Comparison of ENCODE assay signal across 1 cellular context in the genomic region with DNA sequence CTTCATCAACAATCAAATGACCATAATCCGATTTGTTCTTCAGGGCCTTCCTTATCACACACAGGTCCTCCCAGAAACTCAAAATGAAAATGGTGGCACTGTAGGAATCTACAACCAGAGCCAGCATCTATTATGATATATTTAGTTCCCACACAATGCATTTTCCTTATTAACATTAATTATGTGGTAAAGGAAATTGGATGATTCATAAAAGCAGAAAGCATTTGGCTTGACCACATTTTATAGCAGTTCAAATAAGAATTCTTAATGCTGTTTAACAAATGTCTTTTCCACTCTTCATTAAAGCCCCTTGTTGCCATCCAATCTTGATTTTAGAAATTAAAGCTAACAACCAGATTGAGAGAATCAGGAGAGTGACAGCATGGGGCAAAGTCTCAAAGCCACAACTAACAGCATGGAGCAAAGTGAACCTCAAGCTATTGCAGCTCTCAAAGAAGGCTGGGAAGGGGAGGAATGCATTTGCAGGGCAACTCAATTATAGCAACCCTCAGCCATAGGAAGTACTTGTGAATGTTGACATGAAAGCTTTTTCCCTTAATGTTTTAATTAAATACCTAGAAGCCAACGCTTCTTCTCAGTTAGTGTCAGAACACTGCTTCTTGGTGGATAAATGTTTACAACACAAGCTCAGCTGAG.
TF ChIP-seq lines count a peak whose summit lies in the region.

No MANE protein-coding gene starts in this region.

TF ChIP-seq in GM23338, 12 proteins besides CTCF, POLR2A, EP300 and RAD21:
- TF ChIP-seq, protein P1, sequence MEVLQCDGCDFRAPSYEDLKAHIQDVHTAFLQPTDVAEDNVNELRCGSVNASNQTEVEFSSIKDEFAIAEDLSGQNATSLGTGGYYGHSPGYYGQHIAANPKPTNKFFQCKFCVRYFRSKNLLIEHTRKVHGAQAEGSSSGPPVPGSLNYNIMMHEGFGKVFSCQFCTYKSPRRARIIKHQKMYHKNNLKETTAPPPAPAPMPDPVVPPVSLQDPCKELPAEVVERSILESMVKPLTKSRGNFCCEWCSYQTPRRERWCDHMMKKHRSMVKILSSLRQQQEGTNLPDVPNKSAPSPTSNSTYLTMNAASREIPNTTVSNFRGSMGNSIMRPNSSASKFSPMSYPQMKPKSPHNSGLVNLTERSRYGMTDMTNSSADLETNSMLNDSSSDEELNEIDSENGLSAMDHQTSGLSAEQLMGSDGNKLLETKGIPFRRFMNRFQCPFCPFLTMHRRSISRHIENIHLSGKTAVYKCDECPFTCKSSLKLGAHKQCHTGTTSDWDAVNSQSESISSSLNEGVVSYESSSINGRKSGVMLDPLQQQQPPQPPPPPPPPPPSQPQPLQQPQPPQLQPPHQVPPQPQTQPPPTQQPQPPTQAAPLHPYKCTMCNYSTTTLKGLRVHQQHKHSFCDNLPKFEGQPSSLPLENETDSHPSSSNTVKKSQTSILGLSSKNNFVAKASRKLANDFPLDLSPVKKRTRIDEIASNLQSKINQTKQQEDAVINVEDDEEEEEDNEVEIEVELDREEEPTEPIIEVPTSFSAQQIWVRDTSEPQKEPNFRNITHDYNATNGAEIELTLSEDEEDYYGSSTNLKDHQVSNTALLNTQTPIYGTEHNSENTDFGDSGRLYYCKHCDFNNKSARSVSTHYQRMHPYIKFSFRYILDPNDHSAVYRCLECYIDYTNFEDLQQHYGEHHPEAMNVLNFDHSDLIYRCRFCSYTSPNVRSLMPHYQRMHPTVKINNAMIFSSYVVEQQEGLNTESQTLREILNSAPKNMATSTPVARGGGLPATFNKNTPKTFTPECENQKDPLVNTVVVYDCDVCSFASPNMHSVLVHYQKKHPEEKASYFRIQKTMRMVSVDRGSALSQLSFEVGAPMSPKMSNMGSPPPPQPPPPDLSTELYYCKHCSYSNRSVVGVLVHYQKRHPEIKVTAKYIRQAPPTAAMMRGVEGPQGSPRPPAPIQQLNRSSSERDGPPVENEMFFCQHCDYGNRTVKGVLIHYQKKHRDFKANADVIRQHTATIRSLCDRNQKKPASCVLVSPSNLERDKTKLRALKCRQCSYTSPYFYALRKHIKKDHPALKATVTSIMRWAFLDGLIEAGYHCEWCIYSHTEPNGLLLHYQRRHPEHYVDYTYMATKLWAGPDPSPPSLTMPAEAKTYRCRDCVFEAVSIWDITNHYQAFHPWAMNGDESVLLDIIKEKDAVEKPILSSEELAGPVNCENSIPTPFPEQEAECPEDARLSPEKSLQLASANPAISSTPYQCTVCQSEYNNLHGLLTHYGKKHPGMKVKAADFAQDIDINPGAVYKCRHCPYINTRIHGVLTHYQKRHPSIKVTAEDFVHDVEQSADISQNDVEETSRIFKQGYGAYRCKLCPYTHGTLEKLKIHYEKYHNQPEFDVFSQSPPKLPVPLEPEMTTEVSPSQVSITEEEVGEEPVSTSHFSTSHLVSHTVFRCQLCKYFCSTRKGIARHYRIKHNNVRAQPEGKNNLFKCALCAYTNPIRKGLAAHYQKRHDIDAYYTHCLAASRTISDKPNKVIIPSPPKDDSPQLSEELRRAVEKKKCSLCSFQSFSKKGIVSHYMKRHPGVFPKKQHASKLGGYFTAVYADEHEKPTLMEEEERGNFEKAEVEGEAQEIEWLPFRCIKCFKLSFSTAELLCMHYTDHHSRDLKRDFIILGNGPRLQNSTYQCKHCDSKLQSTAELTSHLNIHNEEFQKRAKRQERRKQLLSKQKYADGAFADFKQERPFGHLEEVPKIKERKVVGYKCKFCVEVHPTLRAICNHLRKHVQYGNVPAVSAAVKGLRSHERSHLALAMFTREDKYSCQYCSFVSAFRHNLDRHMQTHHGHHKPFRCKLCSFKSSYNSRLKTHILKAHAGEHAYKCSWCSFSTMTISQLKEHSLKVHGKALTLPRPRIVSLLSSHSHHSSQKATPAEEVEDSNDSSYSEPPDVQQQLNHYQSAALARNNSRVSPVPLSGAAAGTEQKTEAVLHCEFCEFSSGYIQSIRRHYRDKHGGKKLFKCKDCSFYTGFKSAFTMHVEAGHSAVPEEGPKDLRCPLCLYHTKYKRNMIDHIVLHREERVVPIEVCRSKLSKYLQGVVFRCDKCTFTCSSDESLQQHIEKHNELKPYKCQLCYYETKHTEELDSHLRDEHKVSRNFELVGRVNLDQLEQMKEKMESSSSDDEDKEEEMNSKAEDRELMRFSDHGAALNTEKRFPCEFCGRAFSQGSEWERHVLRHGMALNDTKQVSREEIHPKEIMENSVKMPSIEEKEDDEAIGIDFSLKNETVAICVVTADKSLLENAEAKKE (CRISPR knock-in tag; IDR thresholded peaks at IDR 0.05), result no peak
- no peak for TF ChIP-seq STAT1 (IDR thresholded peaks at IDR 0.05; ENCODE audit: unreplicated experiment)
- TF ChIP-seq EZH2phosphoT487 (IDR thresholded peaks at IDR 0.05; ENCODE audit: unreplicated experiment), result no peak
- TF ChIP-seq, protein P2, sequence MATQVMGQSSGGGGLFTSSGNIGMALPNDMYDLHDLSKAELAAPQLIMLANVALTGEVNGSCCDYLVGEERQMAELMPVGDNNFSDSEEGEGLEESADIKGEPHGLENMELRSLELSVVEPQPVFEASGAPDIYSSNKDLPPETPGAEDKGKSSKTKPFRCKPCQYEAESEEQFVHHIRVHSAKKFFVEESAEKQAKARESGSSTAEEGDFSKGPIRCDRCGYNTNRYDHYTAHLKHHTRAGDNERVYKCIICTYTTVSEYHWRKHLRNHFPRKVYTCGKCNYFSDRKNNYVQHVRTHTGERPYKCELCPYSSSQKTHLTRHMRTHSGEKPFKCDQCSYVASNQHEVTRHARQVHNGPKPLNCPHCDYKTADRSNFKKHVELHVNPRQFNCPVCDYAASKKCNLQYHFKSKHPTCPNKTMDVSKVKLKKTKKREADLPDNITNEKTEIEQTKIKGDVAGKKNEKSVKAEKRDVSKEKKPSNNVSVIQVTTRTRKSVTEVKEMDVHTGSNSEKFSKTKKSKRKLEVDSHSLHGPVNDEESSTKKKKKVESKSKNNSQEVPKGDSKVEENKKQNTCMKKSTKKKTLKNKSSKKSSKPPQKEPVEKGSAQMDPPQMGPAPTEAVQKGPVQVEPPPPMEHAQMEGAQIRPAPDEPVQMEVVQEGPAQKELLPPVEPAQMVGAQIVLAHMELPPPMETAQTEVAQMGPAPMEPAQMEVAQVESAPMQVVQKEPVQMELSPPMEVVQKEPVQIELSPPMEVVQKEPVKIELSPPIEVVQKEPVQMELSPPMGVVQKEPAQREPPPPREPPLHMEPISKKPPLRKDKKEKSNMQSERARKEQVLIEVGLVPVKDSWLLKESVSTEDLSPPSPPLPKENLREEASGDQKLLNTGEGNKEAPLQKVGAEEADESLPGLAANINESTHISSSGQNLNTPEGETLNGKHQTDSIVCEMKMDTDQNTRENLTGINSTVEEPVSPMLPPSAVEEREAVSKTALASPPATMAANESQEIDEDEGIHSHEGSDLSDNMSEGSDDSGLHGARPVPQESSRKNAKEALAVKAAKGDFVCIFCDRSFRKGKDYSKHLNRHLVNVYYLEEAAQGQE (IDR thresholded peaks at IDR 0.05; ENCODE audit: unreplicated experiment), result no peak
- no peak for TF ChIP-seq EZH2 (IDR thresholded peaks at IDR 0.05; ENCODE audit: low read depth, unreplicated experiment)
- TF ChIP-seq ZNF114 (CRISPR knock-in tag; IDR thresholded peaks at IDR 0.05), result no peak
- TF ChIP-seq JUNB (IDR thresholded peaks at IDR 0.05; ENCODE audit: unreplicated experiment), result no peak
- no peak for TF ChIP-seq NANOG (IDR thresholded peaks at IDR 0.05; ENCODE audit: borderline replicate concordance)
- TF ChIP-seq, protein P3, sequence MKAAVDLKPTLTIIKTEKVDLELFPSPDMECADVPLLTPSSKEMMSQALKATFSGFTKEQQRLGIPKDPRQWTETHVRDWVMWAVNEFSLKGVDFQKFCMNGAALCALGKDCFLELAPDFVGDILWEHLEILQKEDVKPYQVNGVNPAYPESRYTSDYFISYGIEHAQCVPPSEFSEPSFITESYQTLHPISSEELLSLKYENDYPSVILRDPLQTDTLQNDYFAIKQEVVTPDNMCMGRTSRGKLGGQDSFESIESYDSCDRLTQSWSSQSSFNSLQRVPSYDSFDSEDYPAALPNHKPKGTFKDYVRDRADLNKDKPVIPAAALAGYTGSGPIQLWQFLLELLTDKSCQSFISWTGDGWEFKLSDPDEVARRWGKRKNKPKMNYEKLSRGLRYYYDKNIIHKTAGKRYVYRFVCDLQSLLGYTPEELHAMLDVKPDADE (IDR thresholded peaks at IDR 0.05), result no peak
